Comparison of ENCODE assay signal across 1 cellular context in the genomic region with DNA sequence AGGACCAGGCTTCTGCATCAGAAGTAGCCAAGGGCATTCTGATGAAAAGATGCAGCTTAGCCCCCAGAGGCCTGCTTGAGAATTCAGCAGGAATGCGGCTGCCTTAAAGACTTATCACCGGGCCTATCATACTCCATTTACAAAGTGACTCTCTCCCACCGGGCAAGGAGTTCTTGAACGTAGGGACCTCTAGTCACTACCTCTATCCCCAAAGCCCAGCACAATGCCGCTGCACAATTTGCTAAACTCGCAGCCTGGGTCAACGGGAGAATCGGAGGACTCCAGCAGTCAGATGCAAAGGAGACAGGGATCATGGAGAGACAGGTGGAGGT.
TF ChIP-seq lines count a peak whose summit lies in the region.

No MANE protein-coding gene starts in this region.

TF ChIP-seq in K562, 482 proteins besides CTCF, POLR2A, EP300 and RAD21:
- TF ChIP-seq ILK (tag; IDR thresholded peaks at IDR 0.05; ENCODE audit: borderline replicate concordance, low read depth) (no peak), MIER1 (IDR thresholded peaks at IDR 0.05; ENCODE audit: low read depth) (no peak), PTTG1 (tag; IDR thresholded peaks at IDR 0.05; ENCODE audit: low read depth) (no peak), PHTF2 (CRISPR knock-in tag; IDR thresholded peaks at IDR 0.05) (no peak), STAT5B (CRISPR knock-in tag; IDR thresholded peaks at IDR 0.05) (no peak), TARDBP (IDR thresholded peaks at IDR 0.05) (no peak), CHD1 (IDR thresholded peaks at IDR 0.05; ENCODE audit: low read length) (no peak), ZNF197 (CRISPR knock-in tag; IDR thresholded peaks at IDR 0.05; ENCODE audit: low read depth) (no peak), ZNF146 (CRISPR knock-in tag; IDR thresholded peaks at IDR 0.05; ENCODE audit: unreplicated experiment) (no peak), PRMT5 (CRISPR knock-in tag; IDR thresholded peaks at IDR 0.05) (no peak), TEAD1 (CRISPR knock-in tag; IDR thresholded peaks at IDR 0.05) (0 out of 4 replicates have a peak, but pooled peaks of 1 of the 2 experiments have one; percentile 56), GTF2A2 (tag; IDR thresholded peaks at IDR 0.05) (no peak), POLR2H (tag; IDR thresholded peaks at IDR 0.05; ENCODE audit: low read depth) (no peak), HNRNPLL (IDR thresholded peaks at IDR 0.05; ENCODE audit: low read depth, low read length, poor library complexity, severe bottlenecking) (no peak), TRIM28 (IDR thresholded peaks at IDR 0.05) (no peak), RBFOX2 (IDR thresholded peaks at IDR 0.05; ENCODE audit: low read depth, low read length) (no peak), CEBPB (tag; IDR thresholded peaks at IDR 0.05) (no peak), DPF2 (IDR thresholded peaks at IDR 0.05) (0 out of 2 replicates have a peak, but pooled peaks have one; percentile 17), ZNF217 (CRISPR knock-in tag; IDR thresholded peaks at IDR 0.05) (no peak), WHSC1 (IDR thresholded peaks at IDR 0.05; ENCODE audit: low read length) (no peak), ZNF184 (CRISPR knock-in tag; IDR thresholded peaks at IDR 0.05) (no peak), NCOA1 (IDR thresholded peaks at IDR 0.05; ENCODE audit: low read depth) (0 out of 2 replicates have a peak, but pooled peaks have one; percentile 6)
- TF ChIP-seq, protein P1, sequence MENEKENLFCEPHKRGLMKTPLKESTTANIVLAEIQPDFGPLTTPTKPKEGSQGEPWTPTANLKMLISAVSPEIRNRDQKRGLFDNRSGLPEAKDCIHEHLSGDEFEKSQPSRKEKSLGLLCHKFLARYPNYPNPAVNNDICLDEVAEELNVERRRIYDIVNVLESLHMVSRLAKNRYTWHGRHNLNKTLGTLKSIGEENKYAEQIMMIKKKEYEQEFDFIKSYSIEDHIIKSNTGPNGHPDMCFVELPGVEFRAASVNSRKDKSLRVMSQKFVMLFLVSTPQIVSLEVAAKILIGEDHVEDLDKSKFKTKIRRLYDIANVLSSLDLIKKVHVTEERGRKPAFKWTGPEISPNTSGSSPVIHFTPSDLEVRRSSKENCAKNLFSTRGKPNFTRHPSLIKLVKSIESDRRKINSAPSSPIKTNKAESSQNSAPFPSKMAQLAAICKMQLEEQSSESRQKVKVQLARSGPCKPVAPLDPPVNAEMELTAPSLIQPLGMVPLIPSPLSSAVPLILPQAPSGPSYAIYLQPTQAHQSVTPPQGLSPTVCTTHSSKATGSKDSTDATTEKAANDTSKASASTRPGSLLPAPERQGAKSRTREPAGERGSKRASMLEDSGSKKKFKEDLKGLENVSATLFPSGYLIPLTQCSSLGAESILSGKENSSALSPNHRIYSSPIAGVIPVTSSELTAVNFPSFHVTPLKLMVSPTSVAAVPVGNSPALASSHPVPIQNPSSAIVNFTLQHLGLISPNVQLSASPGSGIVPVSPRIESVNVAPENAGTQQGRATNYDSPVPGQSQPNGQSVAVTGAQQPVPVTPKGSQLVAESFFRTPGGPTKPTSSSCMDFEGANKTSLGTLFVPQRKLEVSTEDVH (IDR thresholded peaks at IDR 0.05; ENCODE audit: low read depth, partially characterized antibody) = no peak
- TF ChIP-seq, protein P2, sequence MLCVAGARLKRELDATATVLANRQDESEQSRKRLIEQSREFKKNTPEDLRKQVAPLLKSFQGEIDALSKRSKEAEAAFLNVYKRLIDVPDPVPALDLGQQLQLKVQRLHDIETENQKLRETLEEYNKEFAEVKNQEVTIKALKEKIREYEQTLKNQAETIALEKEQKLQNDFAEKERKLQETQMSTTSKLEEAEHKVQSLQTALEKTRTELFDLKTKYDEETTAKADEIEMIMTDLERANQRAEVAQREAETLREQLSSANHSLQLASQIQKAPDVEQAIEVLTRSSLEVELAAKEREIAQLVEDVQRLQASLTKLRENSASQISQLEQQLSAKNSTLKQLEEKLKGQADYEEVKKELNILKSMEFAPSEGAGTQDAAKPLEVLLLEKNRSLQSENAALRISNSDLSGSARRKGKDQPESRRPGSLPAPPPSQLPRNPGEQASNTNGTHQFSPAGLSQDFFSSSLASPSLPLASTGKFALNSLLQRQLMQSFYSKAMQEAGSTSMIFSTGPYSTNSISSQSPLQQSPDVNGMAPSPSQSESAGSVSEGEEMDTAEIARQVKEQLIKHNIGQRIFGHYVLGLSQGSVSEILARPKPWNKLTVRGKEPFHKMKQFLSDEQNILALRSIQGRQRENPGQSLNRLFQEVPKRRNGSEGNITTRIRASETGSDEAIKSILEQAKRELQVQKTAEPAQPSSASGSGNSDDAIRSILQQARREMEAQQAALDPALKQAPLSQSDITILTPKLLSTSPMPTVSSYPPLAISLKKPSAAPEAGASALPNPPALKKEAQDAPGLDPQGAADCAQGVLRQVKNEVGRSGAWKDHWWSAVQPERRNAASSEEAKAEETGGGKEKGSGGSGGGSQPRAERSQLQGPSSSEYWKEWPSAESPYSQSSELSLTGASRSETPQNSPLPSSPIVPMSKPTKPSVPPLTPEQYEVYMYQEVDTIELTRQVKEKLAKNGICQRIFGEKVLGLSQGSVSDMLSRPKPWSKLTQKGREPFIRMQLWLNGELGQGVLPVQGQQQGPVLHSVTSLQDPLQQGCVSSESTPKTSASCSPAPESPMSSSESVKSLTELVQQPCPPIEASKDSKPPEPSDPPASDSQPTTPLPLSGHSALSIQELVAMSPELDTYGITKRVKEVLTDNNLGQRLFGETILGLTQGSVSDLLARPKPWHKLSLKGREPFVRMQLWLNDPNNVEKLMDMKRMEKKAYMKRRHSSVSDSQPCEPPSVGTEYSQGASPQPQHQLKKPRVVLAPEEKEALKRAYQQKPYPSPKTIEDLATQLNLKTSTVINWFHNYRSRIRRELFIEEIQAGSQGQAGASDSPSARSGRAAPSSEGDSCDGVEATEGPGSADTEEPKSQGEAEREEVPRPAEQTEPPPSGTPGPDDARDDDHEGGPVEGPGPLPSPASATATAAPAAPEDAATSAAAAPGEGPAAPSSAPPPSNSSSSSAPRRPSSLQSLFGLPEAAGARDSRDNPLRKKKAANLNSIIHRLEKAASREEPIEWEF (CRISPR knock-in tag; IDR thresholded peaks at IDR 0.05) = no peak
